ENCODE assay signal across 18 cellular contexts in genomic region chr14:74615735-74616134, GRCh38. TPM values are rescaled to one million over a fixed set of nuclear protein-coding genes. Genes with fewer than 3 reads are reported as not detected.
DNase-seq lines count a peak whose midpoint lies in the region; ATAC-seq, FAIRE-seq and TF ChIP-seq lines count a peak whose summit lies in the region.
"Had no signal": no experiment of that assay in that cellular context is flagged by ENCODE, and none has a peak within 500 bp of the region (broad histone marks: within the 10 kb centered on the region; RNA-seq: fewer than 3 reads in every experiment).

No MANE protein-coding gene starts in this region.

- H3K36me3 ChIP-seq in astrocyte (ENCODE audit: insufficient read depth, low read length), result no peaks in the 10 kb centered on the region
- H3K36me3 ChIP-seq: esophagus muscularis mucosa, heart right ventricle, transverse colon had no signal

- H3K4me3 Mint-ChIP-seq in T-helper 1 cell treated with Interleukin-12 subunit alpha and Interleukin-12 subunit beta and Interleukin-4 antibody, amounts not matched to agents 30 μg/mL and 1 μg/mL, for 36 hours, result no peak overlapping the region
- peak overlapping the region; percentile 58 for H3K4me3 Mint-ChIP-seq in astrocyte (ENCODE audit: unreplicated experiment)
- peak overlapping the region in 3 of 5 donors; percentile 6 to 47 (median 16) for H3K4me3 Mint-ChIP-seq in immature natural killer cell
- no peak overlapping the region for H3K4me3 Mint-ChIP-seq in stimulated activated effector memory CD8-positive, alpha-beta T cell treated with anti-CD3 and anti-CD28 coated beads, Interleukin-12 subunit alpha, Interleukin-12 subunit beta, amount 100 ng/mL, for 72 hours
- no peak overlapping the region for H3K4me3 Mint-ChIP-seq in activated CD8-positive, alpha-beta T cell treated with anti-CD3 and anti-CD28 coated beads, Interleukin-2, amount 10 ng/mL, durations not matched to agents 7 days and 5 days

- H3K27ac Mint-ChIP-seq in T-helper 1 cell treated with Interleukin-12 subunit alpha and Interleukin-12 subunit beta and Interleukin-4 antibody, amounts not matched to agents 30 μg/mL and 1 μg/mL, for 36 hours, result peak overlapping the region; percentile 42
- peak overlapping the region; percentile 71 for H3K27ac Mint-ChIP-seq in astrocyte (ENCODE audit: unreplicated experiment)
- H3K27ac Mint-ChIP-seq in immature natural killer cell, result peak overlapping the region in 5 of 6 donors; percentile 66 to 96 (median 75)
- H3K27ac Mint-ChIP-seq in stimulated activated effector memory CD8-positive, alpha-beta T cell treated with anti-CD3 and anti-CD28 coated beads, Interleukin-12 subunit alpha, Interleukin-12 subunit beta, amount 100 ng/mL, for 72 hours, result peak overlapping the region; percentile 70
- no peak overlapping the region for H3K27ac Mint-ChIP-seq in activated CD8-positive, alpha-beta T cell treated with anti-CD3 and anti-CD28 coated beads, Interleukin-2, amount 10 ng/mL, durations not matched to agents 7 days and 5 days

- H3K9ac ChIP-seq in astrocyte (ENCODE audit: low read length), result peak overlapping the region; percentile 69

- peaks cover 56% of the 10 kb centered on the region for H3K4me1 Mint-ChIP-seq in T-helper 1 cell treated with Interleukin-12 subunit alpha and Interleukin-12 subunit beta and Interleukin-4 antibody, amounts not matched to agents 30 μg/mL and 1 μg/mL, for 36 hours (ENCODE audit: low read depth)
- H3K4me1 Mint-ChIP-seq in astrocyte (ENCODE audit: low read depth, unreplicated experiment) (peaks cover 68% of the 10 kb centered on the region), immature natural killer cell (peaks cover 74 to 77% of the 10 kb centered on the region in 2 donors)
- peaks cover 70% of the 10 kb centered on the region for H3K4me1 Mint-ChIP-seq in stimulated activated effector memory CD8-positive, alpha-beta T cell treated with anti-CD3 and anti-CD28 coated beads, Interleukin-12 subunit alpha, Interleukin-12 subunit beta, amount 100 ng/mL, for 72 hours
- H3K4me1 Mint-ChIP-seq in activated CD8-positive, alpha-beta T cell treated with anti-CD3 and anti-CD28 coated beads, Interleukin-2, amount 10 ng/mL, durations not matched to agents 7 days and 5 days (ENCODE audit: low read depth), result peaks cover 50% of the 10 kb centered on the region

- no peak for TF ChIP-seq CTCF in astrocyte (IDR thresholded peaks at IDR 0.05; ENCODE audit: insufficient read depth, low read depth, low read length)

- H3K4me1 ChIP-seq in astrocyte (ENCODE audit: insufficient read depth, low read length), result peaks cover 74% of the 10 kb centered on the region

- CTCF ChIA-PET in activated CD8-positive, alpha-beta T cell treated with anti-CD3 and anti-CD28 coated beads, Interleukin-2, amount 10 ng/mL, durations not matched to agents 7 days and 5 days (lab: Charles Lee), result interaction anchor here (1.9 to 2.0 kb wide), 2 partner anchors 189 to 245 kb away, joined by 4 to 6 read pairs; no protein-coding TSS in a partner anchor

- H4K20me1 ChIP-seq in astrocyte (ENCODE audit: insufficient read depth, low read length), result peaks cover 2% of the 10 kb centered on the region

- H3K27me3 ChIP-seq in astrocyte (ENCODE audit: insufficient read depth, low read length), result no peaks in the 10 kb centered on the region

- H3K27me3 Mint-ChIP-seq in T-helper 1 cell treated with Interleukin-12 subunit alpha and Interleukin-12 subunit beta and Interleukin-4 antibody, amounts not matched to agents 30 μg/mL and 1 μg/mL, for 36 hours (ENCODE audit: low read depth), result peaks cover 42% of the 10 kb centered on the region
- H3K27me3 Mint-ChIP-seq in astrocyte (ENCODE audit: low read depth, unreplicated experiment), result no peaks in the 10 kb centered on the region
- H3K27me3 Mint-ChIP-seq in immature natural killer cell (ENCODE audit: low read depth in 3 of 3), result peaks cover 18 to 28% (median 24%) of the 10 kb centered on the region in 3 donors
- peaks cover 47% of the 10 kb centered on the region for H3K27me3 Mint-ChIP-seq in activated CD8-positive, alpha-beta T cell treated with anti-CD3 and anti-CD28 coated beads, Interleukin-2, amount 10 ng/mL, durations not matched to agents 7 days and 5 days (ENCODE audit: low read depth)

- peaks cover 35% of the 10 kb centered on the region for H3K79me2 ChIP-seq in astrocyte (ENCODE audit: insufficient read depth, low read length)

- no peaks in the 10 kb centered on the region for H3K9me3 ChIP-seq in astrocyte (ENCODE audit: insufficient read depth, low read depth, low read length)
- H3K9me3 ChIP-seq: esophagus muscularis mucosa, heart right ventricle, transverse colon had no signal

- DNase-seq in T-helper 1 cell (no peak), astrocyte (ENCODE audit: low read depth) (no peak), immature natural killer cell (no peak), glomerular visceral epithelial cell (ENCODE audit: extremely low spot score) (no peak), NCI-H2029 (lab: John Stamatoyannopoulos, UW) (no peak)
- DNase-seq in stimulated activated effector memory CD8-positive, alpha-beta T cell treated with anti-CD3 and anti-CD28 coated beads, Interleukin-12 subunit alpha, Interleukin-12 subunit beta, amount 100 ng/mL, for 72 hours (ENCODE audit: low spot score in 2 of 2), result no peak
- no peak for DNase-seq in activated CD8-positive, alpha-beta T cell treated with anti-CD3 and anti-CD28 coated beads, Interleukin-2, amount 10 ng/mL, durations not matched to agents 7 days and 5 days
- DNase-seq: activated CD4-positive, alpha-beta T cell treated with anti-CD3 and anti-CD28 coated beads, Interleukin-2, amount 50 U/mL, for 1 hour; DMS53; dorsolateral prefrontal cortex; GOT3; heart right ventricle; naive thymus-derived CD8-positive, alpha-beta T cell; NCI-H1417 treated with DMSO at 0.1 percent for 48 hours; transverse colon had no signal

- FAIRE-seq in astrocyte (lab: Jason Lieb, UNC), result no peak

- H2AFZ ChIP-seq in astrocyte (ENCODE audit: low read depth, low read length), result no peak overlapping the region

- POLR2A ChIA-PET in activated CD8-positive, alpha-beta T cell treated with anti-CD3 and anti-CD28 coated beads, Interleukin-2, amount 10 ng/mL, durations not matched to agents 7 days and 5 days (lab: Charles Lee), result interaction anchor here (1.1 kb wide), 1 partner anchor 148 kb away, joined by 3 read pairs; the partner anchor contains the start of gene YLPM1

- no peaks in the 10 kb centered on the region for H3K36me3 Mint-ChIP-seq in T-helper 1 cell treated with Interleukin-12 subunit alpha and Interleukin-12 subunit beta and Interleukin-4 antibody, amounts not matched to agents 30 μg/mL and 1 μg/mL, for 36 hours (ENCODE audit: low read depth)
- H3K36me3 Mint-ChIP-seq in astrocyte (ENCODE audit: low read depth, unreplicated experiment) (peaks cover 9% of the 10 kb centered on the region), immature natural killer cell (peaks cover 0 to 3% (median 3%) of the 10 kb centered on the region in 3 donors)
- H3K36me3 Mint-ChIP-seq in stimulated activated effector memory CD8-positive, alpha-beta T cell treated with anti-CD3 and anti-CD28 coated beads, Interleukin-12 subunit alpha, Interleukin-12 subunit beta, amount 100 ng/mL, for 72 hours, result peaks cover 24% of the 10 kb centered on the region
- no peaks in the 10 kb centered on the region for H3K36me3 Mint-ChIP-seq in activated CD8-positive, alpha-beta T cell treated with anti-CD3 and anti-CD28 coated beads, Interleukin-2, amount 10 ng/mL, durations not matched to agents 7 days and 5 days (ENCODE audit: low read depth)
- H3K36me3 Mint-ChIP-seq: naive thymus-derived CD8-positive, alpha-beta T cell had no signal

- peak overlapping the region; percentile 78 for H3K4me2 ChIP-seq in astrocyte (ENCODE audit: low read length)

- H3K4me3 ChIP-seq in astrocyte (ENCODE audit: insufficient read depth, low read depth, low read length), result no peak overlapping the region
- H3K4me3 ChIP-seq: dorsolateral prefrontal cortex, esophagus muscularis mucosa, heart right ventricle, lung, transverse colon had no signal

- ATAC-seq in stimulated activated effector memory CD8-positive, alpha-beta T cell treated with anti-CD3 and anti-CD28 coated beads, Interleukin-12 subunit alpha, Interleukin-12 subunit beta, amount 100 ng/mL, for 72 hours, result no peak
- ATAC-seq in activated CD8-positive, alpha-beta T cell treated with anti-CD3 and anti-CD28 coated beads, Interleukin-2, amount 10 ng/mL, durations not matched to agents 7 days and 5 days, result no peak
- ATAC-seq: heart right ventricle; naive thymus-derived CD8-positive, alpha-beta T cell had no signal

- H3K9me3 Mint-ChIP-seq in T-helper 1 cell treated with Interleukin-12 subunit alpha and Interleukin-12 subunit beta and Interleukin-4 antibody, amounts not matched to agents 30 μg/mL and 1 μg/mL, for 36 hours, result no peaks in the 10 kb centered on the region
- H3K9me3 Mint-ChIP-seq in astrocyte (ENCODE audit: unreplicated experiment), result no peaks in the 10 kb centered on the region
- no peaks in the 10 kb centered on the region for H3K9me3 Mint-ChIP-seq in immature natural killer cell
- H3K9me3 Mint-ChIP-seq in stimulated activated effector memory CD8-positive, alpha-beta T cell treated with anti-CD3 and anti-CD28 coated beads, Interleukin-12 subunit alpha, Interleukin-12 subunit beta, amount 100 ng/mL, for 72 hours, result no peaks in the 10 kb centered on the region
- no peaks in the 10 kb centered on the region for H3K9me3 Mint-ChIP-seq in activated CD8-positive, alpha-beta T cell treated with anti-CD3 and anti-CD28 coated beads, Interleukin-2, amount 10 ng/mL, durations not matched to agents 7 days and 5 days (ENCODE audit: insufficient read depth)
- H3K9me3 Mint-ChIP-seq: naive thymus-derived CD8-positive, alpha-beta T cell had no signal

- H3K27ac ChIP-seq in astrocyte (ENCODE audit: low read depth, low read length), result peak overlapping the region; percentile 97
- H3K27ac ChIP-seq: dorsolateral prefrontal cortex, esophagus muscularis mucosa, transverse colon had no signal

RNA-seq across cellular contexts. Expression of gene LTBP2, which starts 3.7 kb away (rescaled TPM):
- 162 and 196 TPM in 2 replicates for total RNA-seq in astrocyte
- under 1 TPM; 0.29 to 0.66 (median 0.30) TPM for polyA plus RNA-seq in immature natural killer cell
- total RNA-seq in activated CD8-positive, alpha-beta T cell treated with anti-CD3 and anti-CD28 coated beads, Interleukin-2, amount 10 ng/mL, durations not matched to agents 7 days and 5 days, result under 1 TPM; 0.05 to 0.29 TPM

Comparison
In these comparisons a context has a peak if more than half of its experiments do, and no peak if none do; other contexts are left out.
1. H3K4me3 Mint-ChIP-seq: peak in astrocyte (single experiment) and immature natural killer cell (3 of 5); none in T-helper 1 cell treated with Interleukin-12 subunit alpha and Interleukin-12 subunit beta and Interleukin-4 antibody, amounts not matched to agents 30 μg/mL and 1 μg/mL, for 36 hours (single experiment), stimulated activated effector memory CD8-positive, alpha-beta T cell treated with anti-CD3 and anti-CD28 coated beads, Interleukin-12 subunit alpha, Interleukin-12 subunit beta, amount 100 ng/mL, for 72 hours (single experiment) and activated CD8-positive, alpha-beta T cell treated with anti-CD3 and anti-CD28 coated beads, Interleukin-2, amount 10 ng/mL, durations not matched to agents 7 days and 5 days (single experiment).
2. RNA of gene LTBP2, which starts 3.7 kb away (total RNA-seq): 162 to 196 TPM in astrocyte; 0.05 to 0.29 TPM in activated CD8-positive, alpha-beta T cell treated with anti-CD3 and anti-CD28 coated beads, Interleukin-2, amount 10 ng/mL, durations not matched to agents 7 days and 5 days; every median in the first group is over 100 times any median in the second.